Comparison of ENCODE assay signal across 26 cellular contexts in genomic region chr14:104358528-104359300, GRCh38.
A peak's percentile ranks its signal among the peaks of the same experiment; 100 is the strongest.
DNase-seq lines count a peak whose midpoint lies in the region; ATAC-seq and TF ChIP-seq lines count a peak whose summit lies in the region.
"Had no signal": no experiment of that assay in that cellular context is flagged by ENCODE, and none has a peak within 500 bp of the region (broad histone marks: within the 10 kb centered on the region; RNA-seq: fewer than 3 reads in every experiment).

No MANE protein-coding gene starts in this region.

- H3K4me1 ChIP-seq in Peyer's patch (no peaks in the 10 kb centered on the region), right cardiac atrium (ENCODE audit: control insufficient read depth, insufficient read depth, low read length) (no peaks in the 10 kb centered on the region), stomach (peaks cover 11 to 21% (median 18%) of the 10 kb centered on the region in 4 donors)
- H3K4me1 ChIP-seq: adrenal gland, neural progenitor cell had no signal

- no peaks in the 10 kb centered on the region for H3K4me1 Mint-ChIP-seq in activated naive CD4-positive, alpha-beta T cell treated with anti-CD3 and anti-CD28 coated beads, Interleukin-2, amount 10 ng/mL, durations not matched to agents 7 days and 5 days
- H3K4me1 Mint-ChIP-seq: activated B cell treated with CpG ODN at 0.5 μM for 24 hours; activated CD8-positive, alpha-beta memory T cell treated with anti-CD3 and anti-CD28 coated beads, Interleukin-2, amount 10 ng/mL, durations not matched to agents 7 days and 5 days; B cell had no signal

- CTCF ChIA-PET in activated naive CD4-positive, alpha-beta T cell treated with anti-CD3 and anti-CD28 coated beads, Interleukin-2, amount 10 ng/mL, durations not matched to agents 7 days and 5 days (lab: Charles Lee) = no interaction called here

- H3K27me3 ChIP-seq in Peyer's patch (no peaks in the 10 kb centered on the region), right cardiac atrium (ENCODE audit: control insufficient read depth, insufficient read depth) (no peaks in the 10 kb centered on the region), stomach (peaks cover 0 to 16% (median 0%) of the 10 kb centered on the region in 3 donors)
- H3K27me3 ChIP-seq: adrenal gland, MG63, neural progenitor cell had no signal

- no peak for TF ChIP-seq EP300 in stomach (IDR thresholded peaks at IDR 0.05)

- ATAC-seq in right cardiac atrium (no peak), GM19328 (IDR thresholded peaks at IDR 0.05; ENCODE audit: unreplicated experiment) (no peak)
- ATAC-seq: activated CD8-positive, alpha-beta memory T cell treated with anti-CD3 and anti-CD28 coated beads, Interleukin-2, amount 10 ng/mL, durations not matched to agents 7 days and 5 days; PC-3 had no signal

- H3K9me3 ChIP-seq in Peyer's patch (no peaks in the 10 kb centered on the region), right cardiac atrium (ENCODE audit: control insufficient read depth, low read length) (no peaks in the 10 kb centered on the region), stomach (no peaks in the 10 kb centered on the region)
- H3K9me3 ChIP-seq: adrenal gland, MG63 had no signal

- H3K4me3 Mint-ChIP-seq in activated naive CD4-positive, alpha-beta T cell treated with anti-CD3 and anti-CD28 coated beads, Interleukin-2, amount 10 ng/mL, durations not matched to agents 7 days and 5 days = no peak overlapping the region
- H3K4me3 Mint-ChIP-seq: activated B cell treated with CpG ODN at 0.5 μM for 24 hours; activated CD8-positive, alpha-beta memory T cell treated with anti-CD3 and anti-CD28 coated beads, Interleukin-2, amount 10 ng/mL, durations not matched to agents 7 days and 5 days; B cell; neural progenitor cell had no signal

- peaks cover 13% of the 10 kb centered on the region for H3K27me3 Mint-ChIP-seq in activated naive CD4-positive, alpha-beta T cell treated with anti-CD3 and anti-CD28 coated beads, Interleukin-2, amount 10 ng/mL, durations not matched to agents 7 days and 5 days
- H3K27me3 Mint-ChIP-seq: activated CD8-positive, alpha-beta memory T cell treated with anti-CD3 and anti-CD28 coated beads, Interleukin-2, amount 10 ng/mL, durations not matched to agents 7 days and 5 days had no signal

- H3K36me3 ChIP-seq in Peyer's patch (no peaks in the 10 kb centered on the region), stomach (no peaks in the 10 kb centered on the region)
- H3K36me3 ChIP-seq: adrenal gland, MG63, neural progenitor cell had no signal

- intact Hi-C loops in right cardiac atrium (cut with DNase I) (no loop called here), stomach (cut with DNase I; ENCODE audit: low total_unique reads) (no loop called here)

- no peak overlapping the region for H3K27ac Mint-ChIP-seq in activated naive CD4-positive, alpha-beta T cell treated with anti-CD3 and anti-CD28 coated beads, Interleukin-2, amount 10 ng/mL, durations not matched to agents 7 days and 5 days
- H3K27ac Mint-ChIP-seq: activated B cell treated with CpG ODN at 0.5 μM for 24 hours; activated CD8-positive, alpha-beta memory T cell treated with anti-CD3 and anti-CD28 coated beads, Interleukin-2, amount 10 ng/mL, durations not matched to agents 7 days and 5 days; B cell; neural progenitor cell had no signal

- TF ChIP-seq CTCF in Peyer's patch (IDR thresholded peaks at IDR 0.05) = no peak
- TF ChIP-seq CTCF in stomach (IDR thresholded peaks at IDR 0.05) = no peak

- no peaks in the 10 kb centered on the region for H3K36me3 Mint-ChIP-seq in activated naive CD4-positive, alpha-beta T cell treated with anti-CD3 and anti-CD28 coated beads, Interleukin-2, amount 10 ng/mL, durations not matched to agents 7 days and 5 days
- H3K36me3 Mint-ChIP-seq: activated CD8-positive, alpha-beta memory T cell treated with anti-CD3 and anti-CD28 coated beads, Interleukin-2, amount 10 ng/mL, durations not matched to agents 7 days and 5 days; neural progenitor cell had no signal

- TF ChIP-seq POLR2A in Peyer's patch (IDR thresholded peaks at IDR 0.05) (no peak), stomach (IDR thresholded peaks at IDR 0.05) (no peak)

- peak; percentile 20 for DNase-seq in activated naive CD4-positive, alpha-beta T cell treated with anti-CD3 and anti-CD28 coated beads, Interleukin-2, amount 10 ng/mL, durations not matched to agents 7 days and 5 days
- no peak for DNase-seq in activated naive CD4-positive, alpha-beta T cell (lab: John Stamatoyannopoulos, UW)
- DNase-seq in Peyer's patch (peak in 2 of 3 donors; percentile 28 to 39), right cardiac atrium (peak in 2 of 3 donors; percentile 39), stomach (peak; percentile 13), COLO829 (ENCODE audit: low spot score) (no peak), HuH-7 (ENCODE audit: low spot score) (no peak)
- DNase-seq: activated B cell treated with CpG ODN at 0.5 μM for 24 hours; activated CD8-positive, alpha-beta memory T cell treated with anti-CD3 and anti-CD28 coated beads, Interleukin-2, amount 10 ng/mL, durations not matched to agents 7 days and 5 days; effector CD4-positive, alpha-beta T cell; GF-D8; HCEC 1CT; KG1; mesenchymal stem cell; MG63; NCI-H2029; NCI-H526; NK-92 treated with Interleukin-12 subunit alpha and Interleukin-12 subunit beta, amount 100 ng/mL, for 24 hours; PC-3; SIG-M5; stimulated activated naive CD4-positive, alpha-beta T cell treated with Interleukin-2 at 50 U/mL for 16 hours had no signal

- H3K27ac ChIP-seq in Peyer's patch (no peak overlapping the region), right cardiac atrium (ENCODE audit: low read length) (no peak overlapping the region), stomach (no peak overlapping the region)
- H3K27ac ChIP-seq: adrenal gland, epithelial cell of prostate, neural progenitor cell had no signal

- 84% methylated on average over 18 of the region's 18 CpGs for WGBS in right cardiac atrium
- 79 to 86% (median 82%) methylated on average over 11 to 18 of the region's 18 CpGs for WGBS in stomach, 5 donors

- H3K4me3 ChIP-seq in Peyer's patch (no peak overlapping the region), right cardiac atrium (ENCODE audit: low read length) (no peak overlapping the region), stomach (no peak overlapping the region)
- H3K4me3 ChIP-seq: adrenal gland, MG63, neural progenitor cell had no signal

- H3K9me3 Mint-ChIP-seq in activated naive CD4-positive, alpha-beta T cell treated with anti-CD3 and anti-CD28 coated beads, Interleukin-2, amount 10 ng/mL, durations not matched to agents 7 days and 5 days = no peaks in the 10 kb centered on the region
- H3K9me3 Mint-ChIP-seq: activated B cell treated with CpG ODN at 0.5 μM for 24 hours, neural progenitor cell had no signal

Comparison
In these comparisons a context has a peak if more than half of its experiments do, and no peak if none do; other contexts are left out.
1. DNase-seq: peak in activated naive CD4-positive, alpha-beta T cell treated with anti-CD3 and anti-CD28 coated beads, Interleukin-2, amount 10 ng/mL, durations not matched to agents 7 days and 5 days (single experiment), Peyer's patch (2 of 3), right cardiac atrium (2 of 3) and stomach (single experiment); none in activated naive CD4-positive, alpha-beta T cell (0 of 4), COLO829 (single experiment) and HuH-7 (single experiment).